In genomic region chr22:31211862-31212730, GRCh38 we compare ENCODE assay signal across 1 cellular context.
TF ChIP-seq lines count a peak whose summit lies in the region.

LIMK2 (plus strand) TSS chr22:31212298; CDS start chr22:31212409, 111 bp downstream.

TF ChIP-seq in WTC11, 78 proteins besides CTCF, POLR2A, EP300 and RAD21 (continued from another document):
- TF ChIP-seq, protein P1, sequence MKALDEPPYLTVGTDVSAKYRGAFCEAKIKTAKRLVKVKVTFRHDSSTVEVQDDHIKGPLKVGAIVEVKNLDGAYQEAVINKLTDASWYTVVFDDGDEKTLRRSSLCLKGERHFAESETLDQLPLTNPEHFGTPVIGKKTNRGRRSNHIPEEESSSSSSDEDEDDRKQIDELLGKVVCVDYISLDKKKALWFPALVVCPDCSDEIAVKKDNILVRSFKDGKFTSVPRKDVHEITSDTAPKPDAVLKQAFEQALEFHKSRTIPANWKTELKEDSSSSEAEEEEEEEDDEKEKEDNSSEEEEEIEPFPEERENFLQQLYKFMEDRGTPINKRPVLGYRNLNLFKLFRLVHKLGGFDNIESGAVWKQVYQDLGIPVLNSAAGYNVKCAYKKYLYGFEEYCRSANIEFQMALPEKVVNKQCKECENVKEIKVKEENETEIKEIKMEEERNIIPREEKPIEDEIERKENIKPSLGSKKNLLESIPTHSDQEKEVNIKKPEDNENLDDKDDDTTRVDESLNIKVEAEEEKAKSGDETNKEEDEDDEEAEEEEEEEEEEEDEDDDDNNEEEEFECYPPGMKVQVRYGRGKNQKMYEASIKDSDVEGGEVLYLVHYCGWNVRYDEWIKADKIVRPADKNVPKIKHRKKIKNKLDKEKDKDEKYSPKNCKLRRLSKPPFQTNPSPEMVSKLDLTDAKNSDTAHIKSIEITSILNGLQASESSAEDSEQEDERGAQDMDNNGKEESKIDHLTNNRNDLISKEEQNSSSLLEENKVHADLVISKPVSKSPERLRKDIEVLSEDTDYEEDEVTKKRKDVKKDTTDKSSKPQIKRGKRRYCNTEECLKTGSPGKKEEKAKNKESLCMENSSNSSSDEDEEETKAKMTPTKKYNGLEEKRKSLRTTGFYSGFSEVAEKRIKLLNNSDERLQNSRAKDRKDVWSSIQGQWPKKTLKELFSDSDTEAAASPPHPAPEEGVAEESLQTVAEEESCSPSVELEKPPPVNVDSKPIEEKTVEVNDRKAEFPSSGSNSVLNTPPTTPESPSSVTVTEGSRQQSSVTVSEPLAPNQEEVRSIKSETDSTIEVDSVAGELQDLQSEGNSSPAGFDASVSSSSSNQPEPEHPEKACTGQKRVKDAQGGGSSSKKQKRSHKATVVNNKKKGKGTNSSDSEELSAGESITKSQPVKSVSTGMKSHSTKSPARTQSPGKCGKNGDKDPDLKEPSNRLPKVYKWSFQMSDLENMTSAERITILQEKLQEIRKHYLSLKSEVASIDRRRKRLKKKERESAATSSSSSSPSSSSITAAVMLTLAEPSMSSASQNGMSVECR (CRISPR knock-in tag; IDR thresholded peaks at IDR 0.05; ENCODE audit: borderline replicate concordance), result peak; percentile 67; the same call in 1 of the 2 replicates
- TF ChIP-seq USF2 (CRISPR knock-in tag; IDR thresholded peaks at IDR 0.05), result 0 out of 2 replicates have a peak, but pooled peaks have one; percentile 25
- TF ChIP-seq ZNF138 (CRISPR knock-in tag; conservative IDR thresholded peaks at IDR 0.05), result 0 out of 2 replicates have a peak, but pooled peaks have one; percentile 65
- 0 out of 2 replicates have a peak, but pooled peaks have one; percentile 26 for TF ChIP-seq GTF2I (CRISPR knock-in tag; conservative IDR thresholded peaks at IDR 0.05)
- TF ChIP-seq, protein P2, sequence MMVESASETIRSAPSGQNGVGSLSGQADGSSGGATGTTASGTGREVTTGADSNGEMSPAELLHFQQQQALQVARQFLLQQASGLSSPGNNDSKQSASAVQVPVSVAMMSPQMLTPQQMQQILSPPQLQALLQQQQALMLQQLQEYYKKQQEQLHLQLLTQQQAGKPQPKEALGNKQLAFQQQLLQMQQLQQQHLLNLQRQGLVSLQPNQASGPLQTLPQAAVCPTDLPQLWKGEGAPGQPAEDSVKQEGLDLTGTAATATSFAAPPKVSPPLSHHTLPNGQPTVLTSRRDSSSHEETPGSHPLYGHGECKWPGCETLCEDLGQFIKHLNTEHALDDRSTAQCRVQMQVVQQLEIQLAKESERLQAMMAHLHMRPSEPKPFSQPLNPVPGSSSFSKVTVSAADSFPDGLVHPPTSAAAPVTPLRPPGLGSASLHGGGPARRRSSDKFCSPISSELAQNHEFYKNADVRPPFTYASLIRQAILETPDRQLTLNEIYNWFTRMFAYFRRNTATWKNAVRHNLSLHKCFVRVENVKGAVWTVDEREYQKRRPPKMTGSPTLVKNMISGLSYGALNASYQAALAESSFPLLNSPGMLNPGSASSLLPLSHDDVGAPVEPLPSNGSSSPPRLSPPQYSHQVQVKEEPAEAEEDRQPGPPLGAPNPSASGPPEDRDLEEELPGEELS (CRISPR knock-in tag; IDR thresholded peaks at IDR 0.05), result 0 out of 2 replicates have a peak, but pooled peaks have one; percentile 17
- TF ChIP-seq TEAD1 (CRISPR knock-in tag; IDR thresholded peaks at IDR 0.05), result peak; percentile 12; the same call in 1 of the 2 replicates
- peak; percentile 89 for TF ChIP-seq E2F5 (CRISPR knock-in tag; IDR thresholded peaks at IDR 0.05)
- TF ChIP-seq ZNF232 (CRISPR knock-in tag; IDR thresholded peaks at IDR 0.05), result peak; percentile 64; the same call in 1 of the 2 replicates
- TF ChIP-seq CREM (CRISPR knock-in tag; IDR thresholded peaks at IDR 0.05), result no peak; the same call in 1 of the 2 replicates
- peak; percentile 77; the same call in 1 of the 2 replicates for TF ChIP-seq ETV6 (CRISPR knock-in tag; IDR thresholded peaks at IDR 0.05)
- no peak for TF ChIP-seq FOXJ3 (CRISPR knock-in tag; IDR thresholded peaks at IDR 0.05; ENCODE audit: borderline replicate concordance)
- 0 out of 2 replicates have a peak, but pooled peaks have one; percentile 20 for TF ChIP-seq SMAD3 (CRISPR knock-in tag; IDR thresholded peaks at IDR 0.05; ENCODE audit: borderline replicate concordance)
- no peak for TF ChIP-seq ZNF396 (CRISPR knock-in tag; IDR thresholded peaks at IDR 0.05; ENCODE audit: borderline replicate concordance)
- TF ChIP-seq FOXP1 (CRISPR knock-in tag; IDR thresholded peaks at IDR 0.05; ENCODE audit: borderline replicate concordance), result peak; percentile 55
- TF ChIP-seq CREB1 (CRISPR knock-in tag; IDR thresholded peaks at IDR 0.05), result no peak
- TF ChIP-seq, protein P3, sequence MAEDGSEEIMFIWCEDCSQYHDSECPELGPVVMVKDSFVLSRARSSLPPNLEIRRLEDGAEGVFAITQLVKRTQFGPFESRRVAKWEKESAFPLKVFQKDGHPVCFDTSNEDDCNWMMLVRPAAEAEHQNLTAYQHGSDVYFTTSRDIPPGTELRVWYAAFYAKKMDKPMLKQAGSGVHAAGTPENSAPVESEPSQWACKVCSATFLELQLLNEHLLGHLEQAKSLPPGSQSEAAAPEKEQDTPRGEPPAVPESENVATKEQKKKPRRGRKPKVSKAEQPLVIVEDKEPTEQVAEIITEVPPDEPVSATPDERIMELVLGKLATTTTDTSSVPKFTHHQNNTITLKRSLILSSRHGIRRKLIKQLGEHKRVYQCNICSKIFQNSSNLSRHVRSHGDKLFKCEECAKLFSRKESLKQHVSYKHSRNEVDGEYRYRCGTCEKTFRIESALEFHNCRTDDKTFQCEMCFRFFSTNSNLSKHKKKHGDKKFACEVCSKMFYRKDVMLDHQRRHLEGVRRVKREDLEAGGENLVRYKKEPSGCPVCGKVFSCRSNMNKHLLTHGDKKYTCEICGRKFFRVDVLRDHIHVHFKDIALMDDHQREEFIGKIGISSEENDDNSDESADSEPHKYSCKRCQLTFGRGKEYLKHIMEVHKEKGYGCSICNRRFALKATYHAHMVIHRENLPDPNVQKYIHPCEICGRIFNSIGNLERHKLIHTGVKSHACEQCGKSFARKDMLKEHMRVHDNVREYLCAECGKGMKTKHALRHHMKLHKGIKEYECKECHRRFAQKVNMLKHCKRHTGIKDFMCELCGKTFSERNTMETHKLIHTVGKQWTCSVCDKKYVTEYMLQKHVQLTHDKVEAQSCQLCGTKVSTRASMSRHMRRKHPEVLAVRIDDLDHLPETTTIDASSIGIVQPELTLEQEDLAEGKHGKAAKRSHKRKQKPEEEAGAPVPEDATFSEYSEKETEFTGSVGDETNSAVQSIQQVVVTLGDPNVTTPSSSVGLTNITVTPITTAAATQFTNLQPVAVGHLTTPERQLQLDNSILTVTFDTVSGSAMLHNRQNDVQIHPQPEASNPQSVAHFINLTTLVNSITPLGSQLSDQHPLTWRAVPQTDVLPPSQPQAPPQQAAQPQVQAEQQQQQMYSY (CRISPR knock-in tag; IDR thresholded peaks at IDR 0.05), result 0 out of 2 replicates have a peak, but pooled peaks have one; percentile 15
- peak; percentile 71; the same call in 1 of the 2 replicates for TF ChIP-seq NFE2L1 (CRISPR knock-in tag; IDR thresholded peaks at IDR 0.05)
- TF ChIP-seq ZMAT4 (CRISPR knock-in tag; IDR thresholded peaks at IDR 0.05), result 0 out of 2 replicates have a peak, but pooled peaks have one; percentile 21
- peak; percentile 69; the same call in 1 of the 2 replicates for TF ChIP-seq MYBL2 (CRISPR knock-in tag; IDR thresholded peaks at IDR 0.05)
- peak; percentile 51 for TF ChIP-seq ZNF423 (CRISPR knock-in tag; IDR thresholded peaks at IDR 0.05)
- TF ChIP-seq ZNF263 (CRISPR knock-in tag; IDR thresholded peaks at IDR 0.05; ENCODE audit: low read depth), result peak; percentile 60; the same call in 1 of the 2 replicates
- TF ChIP-seq, protein P4, sequence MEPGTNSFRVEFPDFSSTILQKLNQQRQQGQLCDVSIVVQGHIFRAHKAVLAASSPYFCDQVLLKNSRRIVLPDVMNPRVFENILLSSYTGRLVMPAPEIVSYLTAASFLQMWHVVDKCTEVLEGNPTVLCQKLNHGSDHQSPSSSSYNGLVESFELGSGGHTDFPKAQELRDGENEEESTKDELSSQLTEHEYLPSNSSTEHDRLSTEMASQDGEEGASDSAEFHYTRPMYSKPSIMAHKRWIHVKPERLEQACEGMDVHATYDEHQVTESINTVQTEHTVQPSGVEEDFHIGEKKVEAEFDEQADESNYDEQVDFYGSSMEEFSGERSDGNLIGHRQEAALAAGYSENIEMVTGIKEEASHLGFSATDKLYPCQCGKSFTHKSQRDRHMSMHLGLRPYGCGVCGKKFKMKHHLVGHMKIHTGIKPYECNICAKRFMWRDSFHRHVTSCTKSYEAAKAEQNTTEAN (CRISPR knock-in tag; IDR thresholded peaks at IDR 0.05), result peak; percentile 72; the same call in 1 of the 2 replicates
